ENCODE assay signal across 14 cellular contexts in the genomic region with DNA sequence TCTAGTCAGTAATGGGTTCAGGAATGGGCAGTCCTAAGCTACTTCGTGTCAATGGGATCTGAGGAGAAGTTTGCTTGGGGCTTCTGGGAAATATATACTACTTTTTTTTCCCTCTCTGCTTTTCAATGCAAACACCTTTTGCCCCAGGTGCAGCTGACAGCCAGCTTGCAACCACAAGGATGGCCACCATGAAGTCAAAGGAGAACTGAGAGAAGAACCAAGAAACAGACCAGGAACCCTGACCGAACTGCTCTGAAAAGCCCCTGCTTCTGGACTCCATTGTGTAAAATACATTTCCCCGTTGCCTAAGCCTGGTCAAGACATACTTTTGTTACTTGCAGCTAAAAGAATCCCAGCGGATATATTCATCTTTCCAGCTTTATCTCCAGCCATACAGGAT. TPM values are rescaled to one million over a fixed set of nuclear protein-coding genes. Genes with fewer than 3 reads are reported as not detected.
DNase-seq lines count a peak whose midpoint lies in the region; ATAC-seq and TF ChIP-seq lines count a peak whose summit lies in the region.
"Had no signal": no experiment of that assay in that cellular context is flagged by ENCODE, and none has a peak within 500 bp of the region (broad histone marks: within the 10 kb centered on the region; RNA-seq: fewer than 3 reads in every experiment).

No MANE protein-coding gene starts in this region.

- H3K9ac ChIP-seq in Karpas-422 (ENCODE audit: low read length) (no peak overlapping the region), GM23248 (no peak overlapping the region)
- H3K9ac ChIP-seq: parathyroid adenoma had no signal

- H3K27me3 Mint-ChIP-seq in activated CD8-positive, alpha-beta T cell treated with anti-CD3 and anti-CD28 coated beads, Interleukin-2, amount 10 ng/mL, durations not matched to agents 7 days and 5 days (ENCODE audit: low read depth) = peaks cover 17% of the 10 kb centered on the region

- H3K4me3 ChIP-seq in Karpas-422 (ENCODE audit: low read length) (no peak overlapping the region), upper lobe of right lung (no peak overlapping the region), GM23248 (no peak overlapping the region)

- peaks cover 33% of the 10 kb centered on the region for H3K4me1 Mint-ChIP-seq in activated CD8-positive, alpha-beta T cell treated with anti-CD3 and anti-CD28 coated beads, Interleukin-2, amount 10 ng/mL, durations not matched to agents 7 days and 5 days (ENCODE audit: low read depth)
- H3K4me1 Mint-ChIP-seq: H9 had no signal

- peak overlapping the region; percentile 27 for H3K4me2 ChIP-seq in Karpas-422 (ENCODE audit: low read depth, low read length, poor library complexity, severe bottlenecking)
- H3K4me2 ChIP-seq in GM23248 (ENCODE audit: unreplicated experiment) = no peak overlapping the region

- no peaks in the 10 kb centered on the region for H3K79me2 ChIP-seq in Karpas-422 (ENCODE audit: low read length)
- no peaks in the 10 kb centered on the region for H3K79me2 ChIP-seq in GM23248 (ENCODE audit: insufficient read depth)
- H3K79me2 ChIP-seq: parathyroid adenoma had no signal

- H3K9me3 ChIP-seq in Karpas-422 (ENCODE audit: low read length) (no peaks in the 10 kb centered on the region), upper lobe of right lung (no peaks in the 10 kb centered on the region), GM23248 (ENCODE audit: low read depth) (no peaks in the 10 kb centered on the region)

- intact Hi-C loops in upper lobe of right lung (cut with DNase I) = no loop called here

- H4K20me1 ChIP-seq in Karpas-422 (ENCODE audit: insufficient read depth, low read depth, low read length) (no peaks in the 10 kb centered on the region), GM23248 (ENCODE audit: insufficient read depth) (no peaks in the 10 kb centered on the region)

- POLR2A ChIA-PET in activated CD8-positive, alpha-beta T cell treated with anti-CD3 and anti-CD28 coated beads, Interleukin-2, amount 10 ng/mL, durations not matched to agents 7 days and 5 days (lab: Charles Lee) = interaction anchor here (1.1 kb wide), 1 partner anchor 14 kb away, joined by 5 read pairs; no protein-coding TSS in a partner anchor

- no peak overlapping the region for H3K4me3 Mint-ChIP-seq in activated CD8-positive, alpha-beta T cell treated with anti-CD3 and anti-CD28 coated beads, Interleukin-2, amount 10 ng/mL, durations not matched to agents 7 days and 5 days
- H3K4me3 Mint-ChIP-seq: H9 had no signal

- ATAC-seq in GM18519 (IDR thresholded peaks at IDR 0.05; ENCODE audit: low FRiP score, unreplicated experiment) (peak; percentile 63), GM21423 (IDR thresholded peaks at IDR 0.05; ENCODE audit: unreplicated experiment) (peak; percentile 78), HG03025 (IDR thresholded peaks at IDR 0.05; ENCODE audit: low FRiP score, unreplicated experiment) (peak; percentile 85), upper lobe of right lung (no peak), SK-N-SH treated with all-trans-retinoic acid at 6 μM for 48 hours (no peak)
- ATAC-seq in activated CD8-positive, alpha-beta T cell treated with anti-CD3 and anti-CD28 coated beads, Interleukin-2, amount 10 ng/mL, durations not matched to agents 7 days and 5 days = no peak

- in situ Hi-C loops in GM23248 (cut with MboI) = no loop called here

- H3K27me3 ChIP-seq in Karpas-422 (ENCODE audit: low read length) = no peaks in the 10 kb centered on the region
- H3K27me3 ChIP-seq in upper lobe of right lung = no peaks in the 10 kb centered on the region
- no peaks in the 10 kb centered on the region for H3K27me3 ChIP-seq in GM23248 (replicated peaks; ENCODE audit: insufficient read depth)

- H3K36me3 ChIP-seq in Karpas-422 (ENCODE audit: insufficient read depth, low read length) = no peaks in the 10 kb centered on the region
- no peaks in the 10 kb centered on the region for H3K36me3 ChIP-seq in upper lobe of right lung
- H3K36me3 ChIP-seq in GM23248 (ENCODE audit: low read depth) = no peaks in the 10 kb centered on the region

- no peak overlapping the region for H2AFZ ChIP-seq in Karpas-422 (ENCODE audit: low read length)
- H2AFZ ChIP-seq in GM23248 = no peak overlapping the region
- H2AFZ ChIP-seq: parathyroid adenoma had no signal

- no peak overlapping the region for H3K27ac Mint-ChIP-seq in activated CD8-positive, alpha-beta T cell treated with anti-CD3 and anti-CD28 coated beads, Interleukin-2, amount 10 ng/mL, durations not matched to agents 7 days and 5 days
- H3K27ac Mint-ChIP-seq: H9 had no signal

- 87 to 88% methylated on average over 4 of the region's 4 CpGs for WGBS in GM23248 (ENCODE audit: low coverage in 1 of 2, low lambda C conversion rate in 2 of 2, missing lambda C conversion rate in 2 of 2), 2 experiments

- no peaks in the 10 kb centered on the region for H3F3A ChIP-seq in GM23248 (ENCODE audit: insufficient read depth)

- TF ChIP-seq CTCF in upper lobe of right lung (IDR thresholded peaks at IDR 0.05) = no peak

- CTCF ChIA-PET in activated CD8-positive, alpha-beta T cell treated with anti-CD3 and anti-CD28 coated beads, Interleukin-2, amount 10 ng/mL, durations not matched to agents 7 days and 5 days (lab: Charles Lee) = interaction anchor here (1.1 kb wide), 1 partner anchor 34 kb away, joined by 3 read pairs; no protein-coding TSS in a partner anchor

- H3K27ac ChIP-seq in Karpas-422 (ENCODE audit: low read length) = no peak overlapping the region
- H3K27ac ChIP-seq in upper lobe of right lung = no peak overlapping the region
- no peak overlapping the region for H3K27ac ChIP-seq in GM23248
- H3K27ac ChIP-seq: parathyroid adenoma had no signal

- DNase-seq in Karpas-422 (no peak), upper lobe of right lung (no peak), GM23248 (no peak)
- DNase-seq in activated CD8-positive, alpha-beta T cell treated with anti-CD3 and anti-CD28 coated beads, Interleukin-2, amount 10 ng/mL, durations not matched to agents 7 days and 5 days = no peak
- DNase-seq: activated CD8-positive, alpha-beta memory T cell treated with anti-CD3 and anti-CD28 coated beads, Interleukin-2, amount 50 U/mL, for 4 hours; H9; head of caudate nucleus; mammary epithelial cell; NCI-H2171 treated with DMSO at 0.1 percent for 48 hours had no signal

- H3K4me1 ChIP-seq in Karpas-422 (ENCODE audit: low read length) = peaks cover 46% of the 10 kb centered on the region
- peaks cover 4% of the 10 kb centered on the region for H3K4me1 ChIP-seq in upper lobe of right lung
- no peaks in the 10 kb centered on the region for H3K4me1 ChIP-seq in GM23248 (ENCODE audit: insufficient read depth)
- H3K4me1 ChIP-seq: parathyroid adenoma had no signal

- H3K9me2 ChIP-seq in Karpas-422 (replicated peaks; ENCODE audit: insufficient read depth, low read length) (no peaks in the 10 kb centered on the region), GM23248 (ENCODE audit: insufficient read depth) (no peaks in the 10 kb centered on the region)

- no peaks in the 10 kb centered on the region for H3K9me3 Mint-ChIP-seq in activated CD8-positive, alpha-beta T cell treated with anti-CD3 and anti-CD28 coated beads, Interleukin-2, amount 10 ng/mL, durations not matched to agents 7 days and 5 days (ENCODE audit: insufficient read depth)
- H3K9me3 Mint-ChIP-seq: H9 had no signal

- H3K36me3 Mint-ChIP-seq in activated CD8-positive, alpha-beta T cell treated with anti-CD3 and anti-CD28 coated beads, Interleukin-2, amount 10 ng/mL, durations not matched to agents 7 days and 5 days (ENCODE audit: low read depth) = peaks cover 1% of the 10 kb centered on the region

TF ChIP-seq in SK-N-SH treated with all-trans-retinoic acid at 6 μM for 48 hours, 23 proteins besides CTCF, POLR2A, EP300 and RAD21 (continues in another document):
- TF ChIP-seq TCF4 (CRISPR knock-in tag; IDR thresholded peaks at IDR 0.05; ENCODE audit: borderline replicate concordance) (no peak), RARB (CRISPR knock-in tag; IDR thresholded peaks at IDR 0.05) (no peak), ZFP30 (CRISPR knock-in tag; IDR thresholded peaks at IDR 0.05) (no peak), CSDC2 (CRISPR knock-in tag; IDR thresholded peaks at IDR 0.05) (no peak), ZNF565 (CRISPR knock-in tag; conservative IDR thresholded peaks at IDR 0.05; ENCODE audit: low read depth) (no peak), PPARA (CRISPR knock-in tag; IDR thresholded peaks at IDR 0.05; ENCODE audit: borderline replicate concordance) (no peak), ESRRG (CRISPR knock-in tag; IDR thresholded peaks at IDR 0.05) (no peak), POU6F1 (CRISPR knock-in tag; IDR thresholded peaks at IDR 0.05; ENCODE audit: borderline replicate concordance, low read depth) (no peak), BACH2 (CRISPR knock-in tag; IDR thresholded peaks at IDR 0.05; ENCODE audit: borderline replicate concordance) (no peak), TOX (CRISPR knock-in tag; IDR thresholded peaks at IDR 0.05; ENCODE audit: borderline replicate concordance) (no peak), ARNTL (CRISPR knock-in tag; IDR thresholded peaks at IDR 0.05; ENCODE audit: borderline replicate concordance, low read depth) (no peak), ISL1 (CRISPR knock-in tag; IDR thresholded peaks at IDR 0.05) (no peak), OSR1 (CRISPR knock-in tag; IDR thresholded peaks at IDR 0.05) (no peak), GLIS3 (CRISPR knock-in tag; IDR thresholded peaks at IDR 0.05) (no peak)

RNA-seq across cellular contexts. Expression of gene CD44, which starts 20.1 kb away (rescaled TPM):
- 0.58 and 0.86 TPM in 2 replicates for total RNA-seq in Karpas-422 (2014; rRNA removed; shearing (Covaris generic); ENCODE audit: low replicate concordance)
- 100 to 1,000 TPM; 398 to 399 TPM for total RNA-seq in activated CD8-positive, alpha-beta T cell treated with anti-CD3 and anti-CD28 coated beads, Interleukin-2, amount 10 ng/mL, durations not matched to agents 7 days and 5 days
- total RNA-seq in upper lobe of right lung = 548 TPM
- total RNA-seq in GM23248 (2014; rRNA removed; shearing (Covaris generic)) = 405 and 506 TPM in 2 replicates
- 519 and 523 TPM in 2 replicates for polyA plus RNA-seq in GM23248 (2016; fragmentation: Nextera tagmentation; extraction: Ambion mirVana)

Comparison
In these comparisons a context has a peak if more than half of its experiments do, and no peak if none do; other contexts are left out.
1. ATAC-seq: peak in GM18519 (single experiment), GM21423 (single experiment) and HG03025 (single experiment); none in activated CD8-positive, alpha-beta T cell treated with anti-CD3 and anti-CD28 coated beads, Interleukin-2, amount 10 ng/mL, durations not matched to agents 7 days and 5 days (single experiment), upper lobe of right lung (single experiment) and SK-N-SH treated with all-trans-retinoic acid at 6 μM for 48 hours (single experiment).
2. RNA of gene CD44, which starts 20.1 kb away (total RNA-seq): 548 TPM in upper lobe of right lung (single experiment), 405 to 506 TPM in GM23248 and 398 to 399 TPM in activated CD8-positive, alpha-beta T cell treated with anti-CD3 and anti-CD28 coated beads, Interleukin-2, amount 10 ng/mL, durations not matched to agents 7 days and 5 days; 0.58 to 0.86 TPM in Karpas-422; every median in the first group is over 100 times any median in the second.